In genomic region chr3:51673802-51674654, GRCh38 we compare ENCODE assay signal across 13 cellular contexts. TPM values are rescaled to one million over a fixed set of nuclear protein-coding genes. Genes with fewer than 3 reads are reported as not detected.
DNase-seq lines count a peak whose midpoint lies in the region; ATAC-seq and TF ChIP-seq lines count a peak whose summit lies in the region.
"Had no signal": no experiment of that assay in that cellular context is flagged by ENCODE, and none has a peak within 500 bp of the region (broad histone marks: within the 10 kb centered on the region; RNA-seq: fewer than 3 reads in every experiment).

No MANE protein-coding gene starts in this region.

- POLR2A ChIA-PET in activated CD8-positive, alpha-beta T cell treated with anti-CD3 and anti-CD28 coated beads for 36 hours (lab: Charles Lee), result interaction anchor here (0.6 to 2.6 kb wide), 3 partner anchors 32 to 175 kb away, joined by 3 to 11 read pairs (median 3); partner anchors contain the start of gene DCAF1

- peak overlapping the region in 1 of 3 donors; percentile 31 for H3K27ac ChIP-seq in right lobe of liver
- H3K27ac ChIP-seq: foreskin keratinocyte, SJSA1 had no signal

- no peak overlapping the region for H3K4me3 Mint-ChIP-seq in activated naive CD4-positive, alpha-beta T cell treated with anti-CD3 and anti-CD28 coated beads, Interleukin-2, amount 50 U/mL, for 24 hours
- no peak overlapping the region for H3K4me3 Mint-ChIP-seq in activated CD8-positive, alpha-beta T cell treated with anti-CD3 and anti-CD28 coated beads for 36 hours

- H3K9me3 Mint-ChIP-seq in activated naive CD4-positive, alpha-beta T cell treated with anti-CD3 and anti-CD28 coated beads, Interleukin-2, amount 50 U/mL, for 24 hours, result no peaks in the 10 kb centered on the region
- no peaks in the 10 kb centered on the region for H3K9me3 Mint-ChIP-seq in activated CD8-positive, alpha-beta T cell treated with anti-CD3 and anti-CD28 coated beads for 36 hours

- no peak overlapping the region for H3K4me3 ChIP-seq in right lobe of liver
- H3K4me3 ChIP-seq: MG63, SJSA1 had no signal

- TF ChIP-seq POLR2A in right lobe of liver (IDR thresholded peaks at IDR 0.05), result no peak

- H3K36me3 Mint-ChIP-seq in activated naive CD4-positive, alpha-beta T cell treated with anti-CD3 and anti-CD28 coated beads, Interleukin-2, amount 50 U/mL, for 24 hours, result peaks cover 12% of the 10 kb centered on the region
- H3K36me3 Mint-ChIP-seq in activated CD8-positive, alpha-beta T cell treated with anti-CD3 and anti-CD28 coated beads for 36 hours (ENCODE audit: low read depth), result peaks cover 17% of the 10 kb centered on the region

- H3K4me1 ChIP-seq in right lobe of liver, result peaks cover 0 to 41% (median 10%) of the 10 kb centered on the region in 4 donors

- intact Hi-C loops in activated CD8-positive, alpha-beta T cell treated with anti-CD3 and anti-CD28 coated beads for 36 hours (cut with micrococcal nuclease), result no loop called here
- intact Hi-C loops in right lobe of liver (cut with DNase I), result loop anchor here in 1 of 2 donors (5.0 kb wide), 1 partner anchor 172 kb away; the partner anchor contains the start of gene DCAF1

- H3K27me3 Mint-ChIP-seq in activated naive CD4-positive, alpha-beta T cell treated with anti-CD3 and anti-CD28 coated beads, Interleukin-2, amount 50 U/mL, for 24 hours, result no peaks in the 10 kb centered on the region
- H3K27me3 Mint-ChIP-seq in activated CD8-positive, alpha-beta T cell treated with anti-CD3 and anti-CD28 coated beads for 36 hours, result no peaks in the 10 kb centered on the region

- no peaks in the 10 kb centered on the region for H3K9me3 ChIP-seq in right lobe of liver
- H3K9me3 ChIP-seq: MG63, SJSA1 had no signal

- peaks cover 88% of the 10 kb centered on the region for H3K4me1 Mint-ChIP-seq in activated naive CD4-positive, alpha-beta T cell treated with anti-CD3 and anti-CD28 coated beads, Interleukin-2, amount 50 U/mL, for 24 hours
- peaks cover 76% of the 10 kb centered on the region for H3K4me1 Mint-ChIP-seq in activated CD8-positive, alpha-beta T cell treated with anti-CD3 and anti-CD28 coated beads for 36 hours (ENCODE audit: low read depth)

- TF ChIP-seq CTCF in activated CD8-positive, alpha-beta T cell treated with anti-CD3 and anti-CD28 coated beads for 36 hours (IDR thresholded peaks at IDR 0.05), result no peak
- no peak for TF ChIP-seq CTCF in right lobe of liver (IDR thresholded peaks at IDR 0.05)

- CTCF ChIA-PET in activated CD8-positive, alpha-beta T cell treated with anti-CD3 and anti-CD28 coated beads for 36 hours (lab: Charles Lee), result interaction anchor here (1.1 to 8.9 kb wide), 5 partner anchors 8 to 239 kb away, joined by 3 to 193 read pairs (median 12); partner anchors contain the start of gene DCAF1

- no peak for DNase-seq in activated naive CD4-positive, alpha-beta T cell (lab: John Stamatoyannopoulos, UW)
- DNase-seq in activated CD8-positive, alpha-beta T cell treated with anti-CD3 and anti-CD28 coated beads for 36 hours, result no peak
- DNase-seq in right lobe of liver (peak in 2 of 3 donors; percentile 42 to 44), DMS114 treated with DMSO at 0.1 percent for 48 hours (lab: John Stamatoyannopoulos, UW; ENCODE audit: unreplicated experiment) (no peak), cerebellar nuclear complex (lab: John Stamatoyannopoulos, UW) (no peak), globus pallidus (ENCODE audit: low spot score) (no peak)
- peak; percentile 7 for DNase-seq in stimulated activated naive CD8-positive, alpha-beta T cell treated with anti-CD3 and anti-CD28 coated beads, Interleukin-15, Interleukin-2, amounts not matched to agents 100 U/mL and 50 U/mL, for 24 hours
- DNase-seq: activated CD4-positive, alpha-beta T cell treated with anti-CD3 and anti-CD28 coated beads for 1 hour; foreskin keratinocyte; MG63; retina had no signal

- H3K27ac Mint-ChIP-seq in activated naive CD4-positive, alpha-beta T cell treated with anti-CD3 and anti-CD28 coated beads, Interleukin-2, amount 50 U/mL, for 24 hours, result peak overlapping the region; percentile 98
- peak overlapping the region; percentile 65 for H3K27ac Mint-ChIP-seq in activated CD8-positive, alpha-beta T cell treated with anti-CD3 and anti-CD28 coated beads for 36 hours

- no peaks in the 10 kb centered on the region for H3K27me3 ChIP-seq in right lobe of liver
- H3K27me3 ChIP-seq: foreskin keratinocyte, MG63, SJSA1 had no signal

- 83% methylated on average over 3 of the region's 14 CpGs for WGBS in right lobe of liver (ENCODE audit: insufficient coverage, low coverage, low lambda C conversion rate, missing lambda C conversion rate)

- H3K36me3 ChIP-seq in right lobe of liver, result peaks cover 0 to 6% (median 0%) of the 10 kb centered on the region in 4 donors

- ATAC-seq in activated CD8-positive, alpha-beta T cell treated with anti-CD3 and anti-CD28 coated beads for 36 hours, result no peak
- no peak for ATAC-seq in right lobe of liver
- no peak for ATAC-seq in stimulated activated naive CD8-positive, alpha-beta T cell treated with anti-CD3 and anti-CD28 coated beads, Interleukin-15, Interleukin-2, amounts not matched to agents 100 U/mL and 50 U/mL, for 24 hours

RNA-seq across cellular contexts. Expression of gene TEX264, which starts 3.0 kb away (rescaled TPM):
- 10 to 100 TPM; 24.9 to 26.0 TPM for total RNA-seq in activated CD8-positive, alpha-beta T cell treated with anti-CD3 and anti-CD28 coated beads for 36 hours
- 10 to 100 TPM; 26.5 to 67.0 (median 40.8) TPM for total RNA-seq in right lobe of liver

RNA-seq across cellular contexts. Expression of gene GRM2, which starts 32.8 kb away (rescaled TPM):
- under 1 TPM; 0.20 to 0.22 TPM for total RNA-seq in activated CD8-positive, alpha-beta T cell treated with anti-CD3 and anti-CD28 coated beads for 36 hours
- total RNA-seq in right lobe of liver, result 1 to 10 TPM in 1 of 6 experiments, not detected in 5; 1.2 TPM
- total RNA-seq: foreskin keratinocyte had no signal

Comparison
In these comparisons a context has a peak if more than half of its experiments do, and no peak if none do; other contexts are left out.
1. DNase-seq: peak in right lobe of liver (2 of 3) and stimulated activated naive CD8-positive, alpha-beta T cell treated with anti-CD3 and anti-CD28 coated beads, Interleukin-15, Interleukin-2, amounts not matched to agents 100 U/mL and 50 U/mL, for 24 hours (single experiment); none in activated naive CD4-positive, alpha-beta T cell (0 of 4), activated CD8-positive, alpha-beta T cell treated with anti-CD3 and anti-CD28 coated beads for 36 hours (single experiment), DMS114 treated with DMSO at 0.1 percent for 48 hours (single experiment), cerebellar nuclear complex (0 of 2) and globus pallidus (single experiment).